Comparison of ENCODE assay signal across 8 cellular contexts in genomic region chr6:132400641-132401119, GRCh38. TPM values are rescaled to one million over a fixed set of nuclear protein-coding genes. Genes with fewer than 3 reads are reported as not detected.
DNase-seq lines count a peak whose midpoint lies in the region; ATAC-seq and TF ChIP-seq lines count a peak whose summit lies in the region.

No MANE protein-coding gene starts in this region.

- H3K27me3 ChIP-seq in body of pancreas (peaks cover 0 to 8% of the 10 kb centered on the region in 2 donors), liver (ENCODE audit: control insufficient read depth in 4 of 4, insufficient read depth in 4 of 4, low read length in 3 of 4) (peaks cover 2 to 12% (median 7%) of the 10 kb centered on the region in 4 donors), uterus (no peaks in the 10 kb centered on the region)

- H3K4me3 ChIP-seq in AG10803 (ENCODE audit: low read length) (peak overlapping the region; percentile 79), body of pancreas (peak overlapping the region; percentile 59 to 65), liver (ENCODE audit: low read depth in 1 of 3, low read length in 3 of 3) (peak overlapping the region in 2 of 3 donors; percentile 57 to 65), uterus (peak overlapping the region; percentile 45 to 53)

- TF ChIP-seq CTCF in AG10803 (conservative IDR thresholded peaks at IDR 0.05; ENCODE audit: low read length) = no peak
- no peak for TF ChIP-seq CTCF in body of pancreas (IDR thresholded peaks at IDR 0.05)
- TF ChIP-seq CTCF in liver (IDR thresholded peaks at IDR 0.05; ENCODE audit: low read depth, low read length, missing input control) = no peak
- no peak for TF ChIP-seq CTCF in uterus (IDR thresholded peaks at IDR 0.05)

- H3K9ac ChIP-seq in liver (ENCODE audit: low read depth in 1 of 2, low read length in 2 of 2) = no peak overlapping the region

- H3K27ac ChIP-seq in body of pancreas (no peak overlapping the region), liver (ENCODE audit: low read depth in 1 of 2, low read length in 2 of 2) (no peak overlapping the region), uterus (peak overlapping the region; percentile 85 to 86)

- TF ChIP-seq RAD21 in liver (IDR thresholded peaks at IDR 0.05) = no peak

- TF ChIP-seq POLR2A in body of pancreas (IDR thresholded peaks at IDR 0.05) = no peak
- TF ChIP-seq POLR2A in uterus (IDR thresholded peaks at IDR 0.05) = no peak

- intact Hi-C loops in body of pancreas (cut with DNase I) (no loop called here), uterus (cut with DNase I; ENCODE audit: low total_unique reads) (no loop called here)

- WGBS in body of pancreas, 2 donors = 4 to 13% methylated on average over 13 to 33 of the region's 33 CpGs
- WGBS in liver = 7% methylated on average over 33 of the region's 33 CpGs

- DNase-seq in AG10803 (ENCODE audit: low read depth) (no peak), body of pancreas (no peak), uterus (peak; percentile 19 to 20), Ammon's horn (ENCODE audit: low spot score) (no peak), germinal center (ENCODE audit: low spot score) (no peak)

- ATAC-seq in HG02588 (IDR thresholded peaks at IDR 0.05; ENCODE audit: unreplicated experiment) = peak; percentile 14
- ATAC-seq in body of pancreas = peak; percentile 30
- no peak for ATAC-seq in HG02610 (IDR thresholded peaks at IDR 0.05; ENCODE audit: unreplicated experiment)

- H3K9me3 ChIP-seq in body of pancreas = no peaks in the 10 kb centered on the region
- H3K9me3 ChIP-seq in liver (ENCODE audit: control insufficient read depth in 4 of 4, low read length in 3 of 4) = peaks cover 0 to 3% (median 0%) of the 10 kb centered on the region in 4 donors
- H3K9me3 ChIP-seq in uterus = no peaks in the 10 kb centered on the region

- peaks cover 16% of the 10 kb centered on the region for H3K4me1 ChIP-seq in body of pancreas
- H3K4me1 ChIP-seq in liver (ENCODE audit: control insufficient read depth in 4 of 4, insufficient read depth in 4 of 4, low read length in 3 of 4) = peaks cover 9 to 13% (median 11%) of the 10 kb centered on the region in 4 donors
- H3K4me1 ChIP-seq in uterus = no peaks in the 10 kb centered on the region

- H3K36me3 ChIP-seq in body of pancreas (replicated peaks in 1 of 2; ENCODE audit: insufficient read depth in 1 of 2, low read depth in 2 of 2) (no peaks in the 10 kb centered on the region), liver (ENCODE audit: control insufficient read depth in 4 of 4, insufficient read depth in 3 of 4, low read depth in 1 of 4, low read length in 3 of 4) (no peaks in the 10 kb centered on the region), uterus (no peaks in the 10 kb centered on the region)

TF ChIP-seq in liver, 16 proteins besides CTCF, POLR2A, EP300 and RAD21:
- TF ChIP-seq REST (IDR thresholded peaks at IDR 0.05) (no peak), RXRA (IDR thresholded peaks at IDR 0.05) (no peak)

RNA-seq across cellular contexts. Expression of gene MOXD1, which starts 0.6 kb away (rescaled TPM):
- total RNA-seq in body of pancreas (1 to 10 TPM in 1 of 2 donors, under 1 TPM in 1; 0.66 to 3.9 TPM), liver (under 1 TPM; 0.23 to 0.25 TPM), uterus (100 to 1,000 TPM in 1 of 4 donors, 10 to 100 TPM in 3; 27.6 to 260 (median 58.9) TPM)
- under 1 TPM; 0.14 to 0.48 TPM for polyA plus RNA-seq in liver

Comparison
In these comparisons a context has a peak if more than half of its experiments do, and no peak if none do; other contexts are left out.
1. DNase-seq: peak in uterus (2 of 2); none in AG10803 (single experiment), body of pancreas (0 of 4), Ammon's horn (single experiment) and germinal center (single experiment).
2. H3K27ac ChIP-seq: peak in uterus (2 of 2); none in body of pancreas (0 of 4) and liver (0 of 2).
3. RNA of gene MOXD1, which starts 0.6 kb away (total RNA-seq): 27.6 to 260 TPM in uterus; 0.66 to 3.9 TPM in body of pancreas and 0.23 to 0.25 TPM in liver; every median in the first group is over 4 times any median in the second.
4. Peak in every context shown above with its lines, with median percentiles within 50 percentile points of each other: H3K4me3 ChIP-seq.